In genomic region chr3:56682458-56683121, GRCh38 we compare ENCODE assay signal across 8 cellular contexts. TPM values are rescaled to one million over a fixed set of nuclear protein-coding genes. Genes with fewer than 3 reads are reported as not detected.
DNase-seq lines count a peak whose midpoint lies in the region; ATAC-seq and TF ChIP-seq lines count a peak whose summit lies in the region.

No MANE protein-coding gene starts in this region.

- H3K4me3 ChIP-seq in GM12864 (ENCODE audit: low read depth, low read length) (peak overlapping the region; percentile 98), right atrium auricular region (peak overlapping the region; percentile 85 to 87), uterus (peak overlapping the region; percentile 76 to 95)

- H3K36me3 Mint-ChIP-seq in HFFc6 (ENCODE audit: low read depth) (peaks cover 46% of the 10 kb centered on the region), T-helper 17 cell (ENCODE audit: low read depth) (no peaks in the 10 kb centered on the region)

- no peaks in the 10 kb centered on the region for H3K36me3 ChIP-seq in right atrium auricular region
- no peaks in the 10 kb centered on the region for H3K36me3 ChIP-seq in uterus

- ATAC-seq in T-helper 17 cell, result peak; percentile 76

- H3K4me3 Mint-ChIP-seq in HFFc6 (peak overlapping the region; percentile 90), T-helper 17 cell (peak overlapping the region; percentile 99)

- no peaks in the 10 kb centered on the region for H3K27me3 ChIP-seq in right atrium auricular region
- no peaks in the 10 kb centered on the region for H3K27me3 ChIP-seq in uterus

- H3K9me3 ChIP-seq in T-helper 17 cell (ENCODE audit: control insufficient read depth, low read length, poor library complexity, severe bottlenecking) (no peaks in the 10 kb centered on the region), right atrium auricular region (no peaks in the 10 kb centered on the region), uterus (no peaks in the 10 kb centered on the region)

- peak overlapping the region; percentile 93 for H3K27ac ChIP-seq in angular gyrus (ENCODE audit: low read depth, low read length)
- H3K27ac ChIP-seq in right atrium auricular region, result peak overlapping the region; percentile 98 to 100
- H3K27ac ChIP-seq in uterus, result peak overlapping the region; percentile 99

- intact Hi-C loops in uterus (cut with DNase I; ENCODE audit: low total_unique reads), result no loop called here

- H3K4me1 Mint-ChIP-seq in HFFc6 (ENCODE audit: low read depth) (peaks cover 39% of the 10 kb centered on the region), T-helper 17 cell (peaks cover 24% of the 10 kb centered on the region)

- H3K4me1 ChIP-seq in right atrium auricular region, result peaks cover 0 to 19% of the 10 kb centered on the region in 2 donors
- H3K4me1 ChIP-seq in uterus, result peaks cover 0 to 6% of the 10 kb centered on the region in 2 donors

- H3K9me3 Mint-ChIP-seq in HFFc6, result peaks cover 10% of the 10 kb centered on the region

- H3K27me3 Mint-ChIP-seq in HFFc6 (ENCODE audit: insufficient read depth), result no peaks in the 10 kb centered on the region; the same call in 1 of the 2 replicates
- H3K27me3 Mint-ChIP-seq in T-helper 17 cell, result no peaks in the 10 kb centered on the region

- peak in 1 of 2 donors; percentile 12 for TF ChIP-seq POLR2A in uterus (IDR thresholded peaks at IDR 0.05)

- H3K27ac Mint-ChIP-seq in HFFc6 (peak overlapping the region; percentile 95), T-helper 17 cell (peak overlapping the region; percentile 96)

- DNase-seq in GM12864 (ENCODE audit: low read depth) (peak; percentile 44), HFFc6 (peak; percentile 54), NCI-H1092 (lab: John Stamatoyannopoulos, UW) (peak; percentile 22), T-helper 17 cell (peak; percentile 66 to 71 (median 67)), right atrium auricular region (ENCODE audit: low spot score) (peak; percentile 77), putamen (ENCODE audit: low spot score) (peak; percentile 64), uterus (peak; percentile 64 to 67)

- TF ChIP-seq CTCF in GM12864 (IDR thresholded peaks at IDR 0.05; ENCODE audit: low read depth, low read length, missing control alignments) (no peak), HFFc6 (IDR thresholded peaks at IDR 0.05) (peak; percentile 27; the same call in 1 of the 2 replicates), right atrium auricular region (IDR thresholded peaks at IDR 0.05) (no peak), uterus (IDR thresholded peaks at IDR 0.05) (peak in 1 of 4 experiments; percentile 3)

RNA-seq across cellular contexts. Expression of gene TASOR, which starts 0.5 kb away (rescaled TPM):
- total RNA-seq in HFFc6 (2021; fragmentation: NEBNext Ultra II Directional; extraction: Animal tissue kit (Norgen Biotek cat#: 25700)), result 10 to 100 TPM; 44.1 to 52.9 (median 47.6) TPM
- total RNA-seq in T-helper 17 cell, result 10 to 100 TPM; 57.3 TPM
- 10 to 100 TPM; 29.1 to 39.5 TPM for total RNA-seq in right atrium auricular region
- 100 to 1,000 TPM in 2 of 4 donors, 10 to 100 TPM in 2; 59.2 to 204 (median 85.2) TPM for total RNA-seq in uterus

Comparison
In these comparisons a context has a peak if more than half of its experiments do, and no peak if none do; other contexts are left out.
1. Peak in every context shown above with its lines: DNase-seq, ATAC-seq, H3K4me3 ChIP-seq and H3K27ac ChIP-seq.
2. DNase-seq: peak in every context shown above with its lines; median percentile 77 in right atrium auricular region; 67 in T-helper 17 cell; 66 in uterus; 64 in putamen; 54 in HFFc6; 44 in GM12864; 22 in NCI-H1092.